In the genomic region with DNA sequence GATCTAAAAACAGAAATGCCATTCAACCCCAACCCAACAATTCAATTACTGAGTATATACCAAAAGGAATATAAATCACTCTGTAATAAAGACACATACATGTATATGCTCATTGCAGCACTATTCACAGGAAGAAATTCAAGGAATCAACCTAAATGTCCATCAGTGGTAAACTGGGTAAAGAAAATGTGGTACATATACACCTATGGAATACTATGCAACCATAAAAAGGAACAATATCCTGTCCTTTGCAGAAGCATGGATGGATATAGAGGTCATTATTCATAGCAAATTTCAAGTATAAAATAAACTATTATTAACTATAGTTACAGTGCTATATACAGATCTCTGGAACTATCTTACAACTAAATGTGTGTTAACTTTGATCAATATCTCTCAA, we compare ENCODE assay signal across 3 cellular contexts.
"Had no signal": no experiment of that assay in that cellular context is flagged by ENCODE, and none has a peak within 500 bp of the region (broad histone marks: within the 10 kb centered on the region; RNA-seq: fewer than 3 reads in every experiment).

No MANE protein-coding gene starts in this region.

- H3K4me3 ChIP-seq: GM12878 had no signal

- DNase-seq: GDM1, GF-D8 had no signal

- ATAC-seq: GM12878 had no signal
